Comparison of ENCODE assay signal across 13 cellular contexts in genomic region chr9:112013261-112013660, GRCh38.
DNase-seq lines count a peak whose midpoint lies in the region; ATAC-seq and TF ChIP-seq lines count a peak whose summit lies in the region.
"Had no signal": no experiment of that assay in that cellular context is flagged by ENCODE, and none has a peak within 500 bp of the region (broad histone marks: within the 10 kb centered on the region; RNA-seq: fewer than 3 reads in every experiment).

No MANE protein-coding gene starts in this region.

- H3K27me3 Mint-ChIP-seq in stimulated activated naive CD8-positive, alpha-beta T cell treated with anti-CD3 and anti-CD28 coated beads, Interleukin-15, Interleukin-2, amounts not matched to agents 100 ng/mL and 50 ng/mL, for 24 hours: no peaks in the 10 kb centered on the region
- peaks cover 26% of the 10 kb centered on the region for H3K27me3 Mint-ChIP-seq in stimulated activated naive CD8-positive, alpha-beta T cell treated with anti-CD3 and anti-CD28 coated beads, Interleukin-15, amount 100 ng/mL, for 72 hours
- peaks cover 19% of the 10 kb centered on the region for H3K27me3 Mint-ChIP-seq in activated CD4-positive, alpha-beta memory T cell treated with anti-CD3 and anti-CD28 coated beads for 36 hours
- H3K27me3 Mint-ChIP-seq: type B pancreatic cell had no signal

- H3K4me3 ChIP-seq in adrenal gland: no peak overlapping the region
- no peak overlapping the region for H3K4me3 ChIP-seq in mucosa of rectum (ENCODE audit: low read length in 2 of 2)
- H3K4me3 ChIP-seq in aorta (ENCODE audit: low read length in 2 of 2): no peak overlapping the region
- H3K4me3 ChIP-seq in Karpas-422 (ENCODE audit: low read length): no peak overlapping the region
- H3K4me3 ChIP-seq in mucosa of descending colon: no peak overlapping the region

- CTCF ChIA-PET in activated CD4-positive, alpha-beta memory T cell treated with anti-CD3 and anti-CD28 coated beads for 36 hours (lab: Charles Lee): interaction anchor here (2.5 kb wide), 1 partner anchor 19 kb away, joined by 10 read pairs; no protein-coding TSS in a partner anchor

- TF ChIP-seq POLR2A in adrenal gland (IDR thresholded peaks at IDR 0.05): no peak

- POLR2A ChIA-PET in activated CD4-positive, alpha-beta memory T cell treated with anti-CD3 and anti-CD28 coated beads for 36 hours (lab: Charles Lee): interaction anchor here (2.7 kb wide), 1 partner anchor 11 kb away, joined by 10 read pairs; no protein-coding TSS in a partner anchor

- H3K36me3 Mint-ChIP-seq in stimulated activated naive CD8-positive, alpha-beta T cell treated with anti-CD3 and anti-CD28 coated beads, Interleukin-15, Interleukin-2, amounts not matched to agents 100 ng/mL and 50 ng/mL, for 24 hours (ENCODE audit: low read depth): no peaks in the 10 kb centered on the region
- no peaks in the 10 kb centered on the region for H3K36me3 Mint-ChIP-seq in activated CD4-positive, alpha-beta memory T cell treated with anti-CD3 and anti-CD28 coated beads for 36 hours
- H3K36me3 Mint-ChIP-seq: type B pancreatic cell had no signal

- no peak for TF ChIP-seq CTCF in adrenal gland (IDR thresholded peaks at IDR 0.05)
- no peak for TF ChIP-seq CTCF in mucosa of descending colon (IDR thresholded peaks at IDR 0.05)

- H3K79me2 ChIP-seq in Karpas-422 (ENCODE audit: low read length): no peaks in the 10 kb centered on the region

- no peak for DNase-seq in stimulated activated naive CD8-positive, alpha-beta T cell treated with anti-CD3 and anti-CD28 coated beads, Interleukin-15, amount 100 ng/mL, for 72 hours
- DNase-seq in adrenal gland (no peak), aorta (no peak), Karpas-422 (no peak), mucosa of descending colon (no peak)
- DNase-seq in activated CD4-positive, alpha-beta memory T cell treated with anti-CD3 and anti-CD28 coated beads for 36 hours: no peak
- DNase-seq: activated CD4-positive, alpha-beta T cell treated with anti-CD3 and anti-CD28 coated beads for 1 hour; activated gamma-delta T cell treated with Interleukin-2 at 50 U/mL for 16 hours; AML-193; NCI-H146 had no signal

- H3K4me1 Mint-ChIP-seq in stimulated activated naive CD8-positive, alpha-beta T cell treated with anti-CD3 and anti-CD28 coated beads, Interleukin-15, Interleukin-2, amounts not matched to agents 100 ng/mL and 50 ng/mL, for 24 hours (ENCODE audit: low read depth): peaks cover 51% of the 10 kb centered on the region
- peaks cover 38% of the 10 kb centered on the region for H3K4me1 Mint-ChIP-seq in stimulated activated naive CD8-positive, alpha-beta T cell treated with anti-CD3 and anti-CD28 coated beads, Interleukin-15, amount 100 ng/mL, for 72 hours
- H3K4me1 Mint-ChIP-seq in activated CD4-positive, alpha-beta memory T cell treated with anti-CD3 and anti-CD28 coated beads for 36 hours (ENCODE audit: low read depth): peaks cover 23% of the 10 kb centered on the region

- ATAC-seq in stimulated activated naive CD8-positive, alpha-beta T cell treated with anti-CD3 and anti-CD28 coated beads, Interleukin-15, amount 100 ng/mL, for 72 hours: no peak
- ATAC-seq in aorta (ENCODE audit: low FRiP score) (no peak), mucosa of descending colon (no peak)

- H3K9ac ChIP-seq in mucosa of rectum (ENCODE audit: low read depth in 1 of 2, low read length in 2 of 2) (no peak overlapping the region), Karpas-422 (ENCODE audit: low read length) (no peak overlapping the region)

- peak overlapping the region; percentile 87 for H3K27ac Mint-ChIP-seq in stimulated activated naive CD8-positive, alpha-beta T cell treated with anti-CD3 and anti-CD28 coated beads, Interleukin-15, Interleukin-2, amounts not matched to agents 100 ng/mL and 50 ng/mL, for 24 hours
- H3K27ac Mint-ChIP-seq in stimulated activated naive CD8-positive, alpha-beta T cell treated with anti-CD3 and anti-CD28 coated beads, Interleukin-15, amount 100 ng/mL, for 72 hours: no peak overlapping the region
- no peak overlapping the region for H3K27ac Mint-ChIP-seq in activated CD4-positive, alpha-beta memory T cell treated with anti-CD3 and anti-CD28 coated beads for 36 hours

- H3K36me3 ChIP-seq in adrenal gland (replicated peaks in 1 of 2) (no peaks in the 10 kb centered on the region), mucosa of rectum (ENCODE audit: control insufficient read depth in 2 of 2, insufficient read depth in 2 of 2, low read length in 2 of 2) (no peaks in the 10 kb centered on the region), aorta (ENCODE audit: control insufficient read depth in 1 of 2, insufficient read depth in 2 of 2, low read length in 1 of 2) (no peaks in the 10 kb centered on the region), Karpas-422 (ENCODE audit: insufficient read depth, low read length) (no peaks in the 10 kb centered on the region), mucosa of descending colon (ENCODE audit: low read depth) (no peaks in the 10 kb centered on the region)

- no peak overlapping the region for H2AFZ ChIP-seq in Karpas-422 (ENCODE audit: low read length)

- no peaks in the 10 kb centered on the region for H3K9me2 ChIP-seq in Karpas-422 (replicated peaks; ENCODE audit: insufficient read depth, low read length)

- 70 to 85% (median 84%) methylated on average over 3 of the region's 3 CpGs for WGBS in adrenal gland, 4 donors
- 92 to 93% methylated on average over 3 of the region's 3 CpGs for WGBS in aorta, 2 donors

- H3K4me1 ChIP-seq in adrenal gland (replicated peaks in 1 of 2): peaks cover 15 to 17% of the 10 kb centered on the region in 2 donors
- H3K4me1 ChIP-seq in mucosa of rectum (ENCODE audit: control insufficient read depth in 2 of 2, insufficient read depth in 2 of 2, low read length in 2 of 2): peaks cover 26 to 29% of the 10 kb centered on the region in 2 donors
- H3K4me1 ChIP-seq in aorta (ENCODE audit: control insufficient read depth in 1 of 2, insufficient read depth in 2 of 2, low read length in 2 of 2): peaks cover 0 to 4% of the 10 kb centered on the region in 2 donors
- H3K4me1 ChIP-seq in Karpas-422 (ENCODE audit: low read length): peaks cover 18% of the 10 kb centered on the region
- H3K4me1 ChIP-seq in mucosa of descending colon (ENCODE audit: low read depth): peaks cover 33% of the 10 kb centered on the region

- H4K20me1 ChIP-seq in Karpas-422 (ENCODE audit: insufficient read depth, low read depth, low read length): no peaks in the 10 kb centered on the region

- H3K27ac ChIP-seq in adrenal gland (peak overlapping the region in 3 of 5 donors; percentile 37 to 73 (median 64)), mucosa of rectum (ENCODE audit: low read depth in 2 of 2, low read length in 2 of 2) (peak overlapping the region; percentile 26 to 53), aorta (ENCODE audit: low read depth in 1 of 2, low read length in 2 of 2) (peak overlapping the region; percentile 14 to 99), Karpas-422 (ENCODE audit: low read length) (no peak overlapping the region)

- intact Hi-C loops in adrenal gland (cut with DNase I): no loop called here
- intact Hi-C loops in aorta (cut with DNase I): loop anchor here in 1 of 2 donors (5.0 kb wide), 1 partner anchor 34 kb away; no protein-coding TSS in a partner anchor
- intact Hi-C loops in mucosa of descending colon (cut with DNase I, micrococcal nuclease): no loop called here
- intact Hi-C loops in activated CD4-positive, alpha-beta memory T cell treated with anti-CD3 and anti-CD28 coated beads for 36 hours (cut with micrococcal nuclease): loop anchor here (2.0 to 5.0 kb wide), 2 partner anchors 24 to 56 kb away; no protein-coding TSS in a partner anchor

- H3K27me3 ChIP-seq in adrenal gland (no peaks in the 10 kb centered on the region), mucosa of rectum (ENCODE audit: control insufficient read depth in 2 of 2, insufficient read depth in 2 of 2, low read length in 2 of 2) (no peaks in the 10 kb centered on the region), aorta (ENCODE audit: control insufficient read depth in 1 of 2, insufficient read depth in 2 of 2, low read length in 1 of 2) (no peaks in the 10 kb centered on the region), Karpas-422 (ENCODE audit: low read length) (no peaks in the 10 kb centered on the region)

- H3K9me3 Mint-ChIP-seq in stimulated activated naive CD8-positive, alpha-beta T cell treated with anti-CD3 and anti-CD28 coated beads, Interleukin-15, Interleukin-2, amounts not matched to agents 100 ng/mL and 50 ng/mL, for 24 hours: no peaks in the 10 kb centered on the region
- no peaks in the 10 kb centered on the region for H3K9me3 Mint-ChIP-seq in stimulated activated naive CD8-positive, alpha-beta T cell treated with anti-CD3 and anti-CD28 coated beads, Interleukin-15, amount 100 ng/mL, for 72 hours
- H3K9me3 Mint-ChIP-seq in activated CD4-positive, alpha-beta memory T cell treated with anti-CD3 and anti-CD28 coated beads for 36 hours: no peaks in the 10 kb centered on the region
- H3K9me3 Mint-ChIP-seq: type B pancreatic cell had no signal

- H3K4me2 ChIP-seq in Karpas-422 (ENCODE audit: low read depth, low read length, poor library complexity, severe bottlenecking): no peak overlapping the region

- no peak overlapping the region for H3K4me3 Mint-ChIP-seq in stimulated activated naive CD8-positive, alpha-beta T cell treated with anti-CD3 and anti-CD28 coated beads, Interleukin-15, Interleukin-2, amounts not matched to agents 100 ng/mL and 50 ng/mL, for 24 hours
- no peak overlapping the region for H3K4me3 Mint-ChIP-seq in stimulated activated naive CD8-positive, alpha-beta T cell treated with anti-CD3 and anti-CD28 coated beads, Interleukin-15, amount 100 ng/mL, for 72 hours
- H3K4me3 Mint-ChIP-seq in activated CD4-positive, alpha-beta memory T cell treated with anti-CD3 and anti-CD28 coated beads for 36 hours: no peak overlapping the region
- H3K4me3 Mint-ChIP-seq: type B pancreatic cell had no signal

- H3K9me3 ChIP-seq in adrenal gland (replicated peaks in 1 of 3): no peaks in the 10 kb centered on the region
- H3K9me3 ChIP-seq in mucosa of rectum (ENCODE audit: control insufficient read depth in 2 of 2, low read length in 2 of 2): no peaks in the 10 kb centered on the region
- H3K9me3 ChIP-seq in aorta (ENCODE audit: control insufficient read depth, low read length): no peaks in the 10 kb centered on the region
- H3K9me3 ChIP-seq in Karpas-422 (ENCODE audit: low read length): no peaks in the 10 kb centered on the region
- H3K9me3 ChIP-seq in mucosa of descending colon: no peaks in the 10 kb centered on the region
